ENCODE assay signal across 9 cellular contexts in the genomic region with DNA sequence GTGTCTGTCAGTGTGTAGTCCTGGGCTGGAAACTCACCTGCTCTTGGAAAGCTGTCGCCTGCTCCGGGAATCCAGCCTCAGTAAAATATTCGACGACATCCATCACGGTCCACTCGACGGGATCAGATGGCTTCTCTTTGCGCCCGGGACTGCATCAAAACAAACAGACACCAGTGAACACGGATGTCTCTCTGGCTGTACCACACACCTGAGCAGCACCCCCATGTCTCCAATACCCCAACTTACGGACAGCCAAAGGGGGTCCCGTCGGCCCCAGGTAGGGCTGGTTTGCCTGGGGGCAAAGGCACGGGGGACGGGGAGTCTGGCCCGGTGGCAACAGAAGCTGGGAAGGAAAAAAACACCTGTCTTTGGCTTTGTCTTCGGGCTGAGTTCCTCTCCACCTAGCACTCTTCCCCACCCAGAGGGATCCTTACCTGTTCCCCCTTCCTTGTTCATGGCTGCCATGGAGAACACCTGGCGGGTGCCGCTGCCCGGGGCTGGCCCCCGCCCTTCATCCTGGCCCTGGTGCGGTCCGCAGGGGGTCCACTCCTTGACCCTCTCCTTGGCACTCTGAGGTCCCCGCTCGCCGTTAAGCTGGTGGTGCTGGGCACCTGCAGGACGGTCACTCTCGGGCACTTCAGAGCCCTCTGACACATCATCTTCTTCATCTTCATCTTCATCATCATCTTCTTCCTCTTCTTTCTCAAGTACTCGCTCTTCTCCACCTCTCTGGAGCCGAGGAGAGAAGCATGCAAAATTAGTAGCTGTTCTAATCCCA. TPM values are rescaled to one million over a fixed set of nuclear protein-coding genes. Genes with fewer than 3 reads are reported as not detected.
DNase-seq lines count a peak whose midpoint lies in the region; ATAC-seq and TF ChIP-seq lines count a peak whose summit lies in the region.
"Had no signal": no experiment of that assay in that cellular context is flagged by ENCODE, and none has a peak within 500 bp of the region (broad histone marks: within the 10 kb centered on the region; RNA-seq: fewer than 3 reads in every experiment).

No MANE protein-coding gene starts in this region.

- intact Hi-C loops in CD14-positive monocyte (cut with micrococcal nuclease): no loop called here

- H3K36me3 Mint-ChIP-seq in CD14-positive monocyte: peaks cover 23 to 27% of the 10 kb centered on the region in 2 donors
- H3K36me3 Mint-ChIP-seq in IgD-negative memory B cell: no peaks in the 10 kb centered on the region
- H3K36me3 Mint-ChIP-seq in central memory CD8-positive, alpha-beta T cell (ENCODE audit: insufficient read depth): peaks cover 23% of the 10 kb centered on the region
- peaks cover 33% of the 10 kb centered on the region for H3K36me3 Mint-ChIP-seq in nephron (ENCODE audit: low read depth)

- no peak for ATAC-seq in central memory CD8-positive, alpha-beta T cell (replicated peaks; ENCODE audit: extremely low read depth, poor library complexity, severe bottlenecking)

- peak overlapping the region in 3 of 7 donors; percentile 21 to 75 (median 63) for H3K27ac Mint-ChIP-seq in CD14-positive monocyte
- peak overlapping the region; percentile 95 to 97 (median 96) for H3K27ac Mint-ChIP-seq in IgD-negative memory B cell
- H3K27ac Mint-ChIP-seq in central memory CD8-positive, alpha-beta T cell (ENCODE audit: low read depth): no peak overlapping the region
- peak overlapping the region; percentile 58 to 89 (median 78) for H3K27ac Mint-ChIP-seq in nephron

- peaks cover 15% of the 10 kb centered on the region for H3K4me1 Mint-ChIP-seq in CD14-positive monocyte
- H3K4me1 Mint-ChIP-seq in IgD-negative memory B cell: peaks cover 8 to 16% (median 15%) of the 10 kb centered on the region in 3 donors
- peaks cover 17% of the 10 kb centered on the region for H3K4me1 Mint-ChIP-seq in central memory CD8-positive, alpha-beta T cell
- peaks cover 20% of the 10 kb centered on the region for H3K4me1 Mint-ChIP-seq in nephron

- DNase-seq in CD14-positive monocyte (ENCODE audit: low spot score) (no peak), cerebellar nuclear complex (lab: John Stamatoyannopoulos, UW) (no peak), NOMO-1 treated with DMSO at 0.1 percent for 48 hours (lab: John Stamatoyannopoulos, UW; ENCODE audit: unreplicated experiment) (no peak), NCI-H1417 treated with DMSO at 0.1 percent for 48 hours (lab: John Stamatoyannopoulos, UW) (no peak), NCI-H345 treated with DMSO at 0.1 percent for 48 hours (lab: John Stamatoyannopoulos, UW; ENCODE audit: unreplicated experiment) (no peak)
- DNase-seq in central memory CD8-positive, alpha-beta T cell (ENCODE audit: low spot score in 2 of 2): no peak
- DNase-seq: activated CD4-positive, alpha-beta T cell treated with anti-CD3 and anti-CD28 coated beads, Interleukin-2, amount 50 U/mL, for 1 hour had no signal

- TF ChIP-seq CTCF in CD14-positive monocyte (IDR thresholded peaks at IDR 0.05) (no peak), nephron (IDR thresholded peaks at IDR 0.05; ENCODE audit: unreplicated experiment in 3 of 3) (no peak)

- H3K4me3 Mint-ChIP-seq in CD14-positive monocyte (peak overlapping the region; percentile 77 to 83), IgD-negative memory B cell (peak overlapping the region; percentile 86 to 93 (median 92)), nephron (peak overlapping the region; percentile 85 to 89 (median 87))
- peak overlapping the region; percentile 73 for H3K4me3 Mint-ChIP-seq in central memory CD8-positive, alpha-beta T cell

- H3K9me3 Mint-ChIP-seq in CD14-positive monocyte (peaks cover 0 to 11% (median 9%) of the 10 kb centered on the region in 7 donors), IgD-negative memory B cell (peaks cover 0 to 3% (median 1%) of the 10 kb centered on the region in 3 donors), nephron (peaks cover 7% of the 10 kb centered on the region)
- no peaks in the 10 kb centered on the region for H3K9me3 Mint-ChIP-seq in central memory CD8-positive, alpha-beta T cell

- H3K27me3 Mint-ChIP-seq in CD14-positive monocyte (ENCODE audit: low read depth in 3 of 3) (peaks cover 2 to 6% (median 5%) of the 10 kb centered on the region in 3 donors), IgD-negative memory B cell (no peaks in the 10 kb centered on the region), nephron (ENCODE audit: low read depth) (no peaks in the 10 kb centered on the region)
- H3K27me3 Mint-ChIP-seq in central memory CD8-positive, alpha-beta T cell: no peaks in the 10 kb centered on the region

RNA-seq across cellular contexts. Expression of gene SAMD1, which starts 1.7 kb away (rescaled TPM):
- polyA plus RNA-seq in CD14-positive monocyte (1 to 10 TPM in 1 of 2 donors, under 1 TPM in 1; 0.78 to 1.4 TPM), IgD-negative memory B cell (2.8 TPM)

RNA-seq across cellular contexts. Expression of gene C19orf67, which starts 3.2 kb away (rescaled TPM):
- polyA plus RNA-seq in CD14-positive monocyte (not detected), IgD-negative memory B cell (not detected)

RNA-seq across cellular contexts. Expression of gene MISP3, which starts 16.2 kb away (rescaled TPM):
- polyA plus RNA-seq in CD14-positive monocyte: under 1 TPM; 0.42 to 0.52 TPM
- 0.16 TPM for polyA plus RNA-seq in IgD-negative memory B cell

RNA-seq across cellular contexts. Expression of gene PALM3, which starts 26.9 kb away (rescaled TPM):
- not detected for polyA plus RNA-seq in CD14-positive monocyte
- not detected for polyA plus RNA-seq in IgD-negative memory B cell

RNA-seq across cellular contexts. Expression of gene PRKACA, which starts 28.7 kb away (rescaled TPM):
- polyA plus RNA-seq in CD14-positive monocyte (1 to 10 TPM; 2.0 to 3.8 TPM), IgD-negative memory B cell (1.4 TPM)
